ENCODE assay signal across 9 cellular contexts in genomic region chr15:88764448-88764847, GRCh38. TPM values are rescaled to one million over a fixed set of nuclear protein-coding genes. Genes with fewer than 3 reads are reported as not detected.
"Had no signal": no experiment of that assay in that cellular context is flagged by ENCODE, and none has a peak within 500 bp of the region (broad histone marks: within the 10 kb centered on the region; RNA-seq: fewer than 3 reads in every experiment).

No MANE protein-coding gene starts in this region.

- H3K4me3 ChIP-seq: GM12878 had no signal

- ATAC-seq: GM12878 had no signal

- DNase-seq: GDM1, GF-D8 had no signal

- FAIRE-seq: G401.6, GM12878, GM12891, GM12892, GM18507, GM19239 had no signal

RNA-seq across cellular contexts. Expression of gene ACAN, which starts 38.8 kb away (rescaled TPM):
- total RNA-seq: G401, GM12878 had no signal
- polyA plus RNA-seq: GM12878 had no signal
